In the genomic region with DNA sequence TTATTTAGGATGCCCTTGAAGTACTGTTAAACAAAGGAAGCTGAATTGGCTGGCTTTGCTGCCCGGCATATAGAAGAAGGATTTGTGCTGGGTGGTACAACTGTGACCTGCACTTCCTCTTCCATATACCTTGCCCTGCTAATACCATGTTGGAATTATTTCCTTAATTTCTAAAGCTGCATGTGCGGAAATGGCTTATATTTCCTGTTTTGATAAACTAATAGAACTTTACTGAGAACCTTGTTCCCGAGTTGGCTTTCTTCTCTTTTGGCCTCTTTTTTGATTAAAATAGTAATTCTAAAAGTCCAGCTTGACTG, we compare ENCODE assay signal across 12 cellular contexts. TPM values are rescaled to one million over a fixed set of nuclear protein-coding genes. Genes with fewer than 3 reads are reported as not detected.
A peak's percentile ranks its signal among the peaks of the same experiment; 100 is the strongest.
DNase-seq lines count a peak whose midpoint lies in the region; TF ChIP-seq lines count a peak whose summit lies in the region.
"Had no signal": no experiment of that assay in that cellular context is flagged by ENCODE, and none has a peak within 500 bp of the region (broad histone marks: within the 10 kb centered on the region; RNA-seq: fewer than 3 reads in every experiment).

No MANE protein-coding gene starts in this region.

- peaks cover 11% of the 10 kb centered on the region for H3K36me3 Mint-ChIP-seq in HFFc6 (ENCODE audit: low read depth)

- peaks cover 17% of the 10 kb centered on the region for H3K79me1 ChIP-seq in mesenchymal stem cell (replicated peaks; ENCODE audit: low read length, poor library complexity, severe bottlenecking)

- peak overlapping the region; percentile 86 for H3K27ac Mint-ChIP-seq in HFFc6
- H3K27ac Mint-ChIP-seq: T-helper 17 cell had no signal

- H3K4me1 Mint-ChIP-seq in HFFc6 (ENCODE audit: low read depth): peaks cover 72% of the 10 kb centered on the region
- H3K4me1 Mint-ChIP-seq: T-helper 17 cell had no signal

- H3K18ac ChIP-seq in mesenchymal stem cell (ENCODE audit: low read depth in 1 of 2, low read length in 2 of 2): no peak overlapping the region

- H4K8ac ChIP-seq in mesenchymal stem cell (ENCODE audit: low read length): no peak overlapping the region

- H4K91ac ChIP-seq in mesenchymal stem cell (ENCODE audit: low read length): no peak overlapping the region

- H2AFZ ChIP-seq in mesenchymal stem cell (ENCODE audit: low read depth, low read length): no peak overlapping the region

- no peak overlapping the region for H2BK12ac ChIP-seq in mesenchymal stem cell (ENCODE audit: low read length in 2 of 2)

- no peaks in the 10 kb centered on the region for H3K9me3 ChIP-seq in mesenchymal stem cell (ENCODE audit: control insufficient read depth, low read length)
- no peaks in the 10 kb centered on the region for H3K9me3 ChIP-seq in stomach smooth muscle (ENCODE audit: control insufficient read depth in 2 of 2, low read length in 2 of 2)
- H3K9me3 ChIP-seq: BE2C had no signal

- peak overlapping the region; percentile 73 for H2AK5ac ChIP-seq in mesenchymal stem cell (ENCODE audit: low read length, severe bottlenecking)

- no peak overlapping the region for H3K23ac ChIP-seq in mesenchymal stem cell (ENCODE audit: low read length in 2 of 2)

- no peak overlapping the region for H3K4ac ChIP-seq in mesenchymal stem cell (ENCODE audit: low read depth in 1 of 2, low read length in 2 of 2)

- no peak overlapping the region for H2BK15ac ChIP-seq in mesenchymal stem cell (ENCODE audit: low read depth, poor library complexity, severe bottlenecking)

- no peaks in the 10 kb centered on the region for H3K9me3 Mint-ChIP-seq in HFFc6

- in situ Hi-C loops in brain microvascular endothelial cell (cut with HindIII; ENCODE audit: low pct_ligation_motif_present, low sequenced_read_pairs): no loop called here

- peaks cover 4% of the 10 kb centered on the region for H3K27me3 Mint-ChIP-seq in HFFc6 (ENCODE audit: insufficient read depth)

- no peaks in the 10 kb centered on the region for H3K27me3 ChIP-seq in brain microvascular endothelial cell (replicated peaks)
- H3K27me3 ChIP-seq in mesenchymal stem cell (ENCODE audit: control insufficient read depth in 1 of 2, insufficient read depth in 1 of 2, low read length in 2 of 2): no peaks in the 10 kb centered on the region
- H3K27me3 ChIP-seq in stomach smooth muscle (ENCODE audit: control insufficient read depth in 1 of 2, insufficient read depth in 2 of 2, low read length in 2 of 2): no peaks in the 10 kb centered on the region

- TF ChIP-seq CTCF in HFFc6 (IDR thresholded peaks at IDR 0.05): no peak
- TF ChIP-seq CTCF in brain microvascular endothelial cell (IDR thresholded peaks at IDR 0.05; ENCODE audit: low read depth, low read length, missing control alignments): no peak

- H3K36me3 ChIP-seq in brain microvascular endothelial cell (replicated peaks) (peaks cover 50% of the 10 kb centered on the region), mesenchymal stem cell (ENCODE audit: control insufficient read depth in 1 of 2, insufficient read depth in 2 of 2, low read depth in 1 of 2, low read length in 2 of 2) (peaks cover 0 to 34% of the 10 kb centered on the region in 2 experiments), stomach smooth muscle (ENCODE audit: control insufficient read depth in 2 of 2, insufficient read depth in 2 of 2, low read length in 2 of 2) (peaks cover 0 to 6% of the 10 kb centered on the region in 2 donors)
- H3K36me3 ChIP-seq: BE2C had no signal

- H3K4me2 ChIP-seq in mesenchymal stem cell (ENCODE audit: low read length, poor library complexity, severe bottlenecking): no peak overlapping the region

- H3K9ac ChIP-seq in mesenchymal stem cell (ENCODE audit: low read length): no peak overlapping the region
- no peak overlapping the region for H3K9ac ChIP-seq in stomach smooth muscle (ENCODE audit: low read length in 2 of 2)

- H3K4me3 ChIP-seq in brain microvascular endothelial cell (ENCODE audit: low read depth, low read length) (no peak overlapping the region), mesenchymal stem cell (ENCODE audit: insufficient read depth in 1 of 2, low read depth in 1 of 2, low read length in 2 of 2) (peak overlapping the region in 1 of 2 experiments; percentile 5), stomach smooth muscle (ENCODE audit: low read length in 2 of 2) (no peak overlapping the region)

- intact Hi-C loops in posterior vena cava (cut with DNase I): loop anchor here in 1 of 2 donors (5.0 kb wide), 1 partner anchor 69 kb away; no protein-coding TSS in a partner anchor

- H3K4me1 ChIP-seq in mesenchymal stem cell (ENCODE audit: control insufficient read depth, insufficient read depth, low read depth, low read length): peaks cover 34% of the 10 kb centered on the region
- peaks cover 70% of the 10 kb centered on the region for H3K4me1 ChIP-seq in stomach smooth muscle (ENCODE audit: control insufficient read depth, insufficient read depth, low read length)
- H3K4me1 ChIP-seq: BE2C had no signal

- WGBS in mesenchymal stem cell: 80% methylated on average over 3 of the region's 3 CpGs

- H2BK120ac ChIP-seq in mesenchymal stem cell (ENCODE audit: low read depth, low read length): no peak overlapping the region

- peak overlapping the region; percentile 78 for H3K4me3 Mint-ChIP-seq in HFFc6
- H3K4me3 Mint-ChIP-seq: T-helper 17 cell had no signal

- DNase-seq in HFFc6 (no peak), brain microvascular endothelial cell (no peak), mesenchymal stem cell (no peak), NCI-H1105 (lab: John Stamatoyannopoulos, UW) (no peak), caudate nucleus (lab: John Stamatoyannopoulos, UW) (no peak), posterior vena cava (ENCODE audit: low spot score) (no peak)
- DNase-seq: activated gamma-delta T cell treated with Interleukin-2 at 50 U/mL for 16 hours, BE2C, NCI-H187 treated with DMSO at 0.1 percent for 48 hours, NCI-H510A treated with DMSO at 0.1 percent for 48 hours, T-helper 17 cell had no signal

- H2BK5ac ChIP-seq in mesenchymal stem cell (ENCODE audit: low read depth, low read length, poor library complexity, severe bottlenecking): no peak overlapping the region

- H3K27ac ChIP-seq in brain microvascular endothelial cell: peak overlapping the region; percentile 99
- peak overlapping the region; percentile 76 for H3K27ac ChIP-seq in mesenchymal stem cell (ENCODE audit: low read length, poor library complexity, severe bottlenecking)
- peak overlapping the region; percentile 100 for H3K27ac ChIP-seq in stomach smooth muscle (ENCODE audit: low read length)
- no peak overlapping the region for H3K27ac ChIP-seq in caudate nucleus (ENCODE audit: low read depth, low read length)

- no peak overlapping the region for H3K14ac ChIP-seq in mesenchymal stem cell (ENCODE audit: low read length in 2 of 2)

RNA-seq across cellular contexts. Expression of a gene that starts 41.2 kb away (rescaled TPM):
- total RNA-seq in HFFc6 (2021; fragmentation: NEBNext Ultra II Directional; extraction: Animal tissue kit (Norgen Biotek cat#: 25700)): 100 to 1,000 TPM; 202 to 327 (median 217) TPM
- 2,099 TPM for polyA plus RNA-seq in mesenchymal stem cell (2013, experiment 1 of 2)
- polyA plus RNA-seq in mesenchymal stem cell (2013, experiment 2 of 2): 2,053 TPM
- 100 to 1,000 TPM; 816 to 963 TPM for total RNA-seq in posterior vena cava

RNA-seq across cellular contexts. Expression of a gene that starts 41.3 kb away (rescaled TPM):
- total RNA-seq in HFFc6 (2021; fragmentation: NEBNext Ultra II Directional; extraction: Animal tissue kit (Norgen Biotek cat#: 25700)): 100 to 1,000 TPM; 137 to 328 (median 148) TPM
- 2,271 TPM for polyA plus RNA-seq in mesenchymal stem cell (2013, experiment 1 of 2)
- 2,270 TPM for polyA plus RNA-seq in mesenchymal stem cell (2013, experiment 2 of 2)
- total RNA-seq in posterior vena cava: 1,000 to 10,000 TPM in 1 of 2 donors, 100 to 1,000 TPM in 1; 830 to 1,061 TPM
